ENCODE assay signal across 10 cellular contexts in genomic region chr10:73899401-73899780, GRCh38. TPM values are rescaled to one million over a fixed set of nuclear protein-coding genes. Genes with fewer than 3 reads are reported as not detected.
DNase-seq lines count a peak whose midpoint lies in the region; ATAC-seq and TF ChIP-seq lines count a peak whose summit lies in the region.
"Had no signal": no experiment of that assay in that cellular context is flagged by ENCODE, and none has a peak within 500 bp of the region (broad histone marks: within the 10 kb centered on the region; RNA-seq: fewer than 3 reads in every experiment).

No MANE protein-coding gene starts in this region.

- H3K27ac ChIP-seq in SJSA1 (peak overlapping the region; percentile 41), Karpas-422 (ENCODE audit: low read length) (no peak overlapping the region)
- H3K27ac ChIP-seq: colonic mucosa, transverse colon had no signal

- TF ChIP-seq POLR2A in erythroblast (IDR thresholded peaks at IDR 0.05; ENCODE audit: low read length), result no peak

- DNase-seq in HCEC 1CT (peak; percentile 95), SJSA1 (ENCODE audit: low read depth in 1 of 2, low spot score in 2 of 2) (peak; percentile 64 to 78), fibroblast of villous mesenchyme (ENCODE audit: low read depth) (peak; percentile 75), stromal cell of bone marrow (ENCODE audit: low read depth) (peak; percentile 70), Karpas-422 (no peak), erythroblast (lab: John Stamatoyannopoulos, UW) (no peak), NCI-H345 (lab: John Stamatoyannopoulos, UW) (no peak)
- DNase-seq: colonic mucosa, transverse colon had no signal

- no peak for ATAC-seq in HG02981 (IDR thresholded peaks at IDR 0.05; ENCODE audit: unreplicated experiment)

- H2AFZ ChIP-seq in Karpas-422 (ENCODE audit: low read length), result no peak overlapping the region

- no peaks in the 10 kb centered on the region for H4K20me1 ChIP-seq in Karpas-422 (ENCODE audit: insufficient read depth, low read depth, low read length)

- H3K79me2 ChIP-seq in Karpas-422 (ENCODE audit: low read length), result no peaks in the 10 kb centered on the region

- H3K9ac ChIP-seq in Karpas-422 (ENCODE audit: low read length), result no peak overlapping the region

- no peak overlapping the region for H3K4me2 ChIP-seq in Karpas-422 (ENCODE audit: low read depth, low read length, poor library complexity, severe bottlenecking)

- H3K9me3 ChIP-seq in SJSA1 (replicated peaks) (no peaks in the 10 kb centered on the region), Karpas-422 (ENCODE audit: low read length) (no peaks in the 10 kb centered on the region)
- H3K9me3 ChIP-seq: colonic mucosa, transverse colon had no signal

- H3K9me2 ChIP-seq in Karpas-422 (replicated peaks; ENCODE audit: insufficient read depth, low read length), result no peaks in the 10 kb centered on the region

- H3K4me3 ChIP-seq in SJSA1, result no peak overlapping the region
- no peak overlapping the region for H3K4me3 ChIP-seq in fibroblast of villous mesenchyme (ENCODE audit: low read depth, low read length)
- no peak overlapping the region for H3K4me3 ChIP-seq in Karpas-422 (ENCODE audit: low read length)
- H3K4me3 ChIP-seq: colonic mucosa, transverse colon had no signal

- no peaks in the 10 kb centered on the region for H3K36me3 ChIP-seq in SJSA1
- no peaks in the 10 kb centered on the region for H3K36me3 ChIP-seq in Karpas-422 (ENCODE audit: insufficient read depth, low read length)
- H3K36me3 ChIP-seq: colonic mucosa, transverse colon had no signal

- TF ChIP-seq CTCF in fibroblast of villous mesenchyme (IDR thresholded peaks at IDR 0.05; ENCODE audit: insufficient read depth, low read depth, low read length), result no peak

- H3K4me1 ChIP-seq in SJSA1 (replicated peaks) (peaks cover 45% of the 10 kb centered on the region), Karpas-422 (ENCODE audit: low read length) (peaks cover 21% of the 10 kb centered on the region)
- H3K4me1 ChIP-seq: colonic mucosa had no signal

- H3K27me3 ChIP-seq in SJSA1 (replicated peaks) (no peaks in the 10 kb centered on the region), Karpas-422 (ENCODE audit: low read length) (no peaks in the 10 kb centered on the region)
- H3K27me3 ChIP-seq: colonic mucosa, transverse colon had no signal

RNA-seq across cellular contexts. Expression of gene PLAU, which starts 11.5 kb away (rescaled TPM):
- 4.7 and 6.0 TPM in 2 replicates for total RNA-seq in SJSA1 (2014; rRNA removed; shearing (Covaris generic))
- total RNA-seq in fibroblast of villous mesenchyme, result 104 and 111 TPM in 2 replicates
- 3.2 and 6.3 TPM in 2 replicates for total RNA-seq in Karpas-422 (2014; rRNA removed; shearing (Covaris generic); ENCODE audit: low replicate concordance)

RNA-seq across cellular contexts. Expression of gene CAMK2G, which starts 25.0 kb away (rescaled TPM):
- total RNA-seq in SJSA1 (2014; rRNA removed; shearing (Covaris generic)), result 12.5 and 17.6 TPM in 2 replicates
- total RNA-seq in fibroblast of villous mesenchyme, result 30.6 and 36.7 TPM in 2 replicates
- 28.2 and 33.5 TPM in 2 replicates for total RNA-seq in Karpas-422 (2014; rRNA removed; shearing (Covaris generic); ENCODE audit: low replicate concordance)

Comparison
In these comparisons a context has a peak if more than half of its experiments do, and no peak if none do; other contexts are left out.
1. DNase-seq: peak in HCEC 1CT (single experiment), SJSA1 (2 of 2), fibroblast of villous mesenchyme (single experiment) and stromal cell of bone marrow (single experiment); none in Karpas-422 (single experiment), erythroblast (0 of 2) and NCI-H345 (single experiment).
2. RNA of gene PLAU, which starts 11.5 kb away (total RNA-seq): 104 to 111 TPM in fibroblast of villous mesenchyme; 4.7 to 6.0 TPM in SJSA1 and 3.2 to 6.3 TPM in Karpas-422; every median in the first group is over 10 times any median in the second.